18 cellular contexts compared by ENCODE assay signal in genomic region chr2:24576617-24577016, GRCh38.
A peak's percentile ranks its signal among the peaks of the same experiment; 100 is the strongest.
DNase-seq lines count a peak whose midpoint lies in the region; ATAC-seq and TF ChIP-seq lines count a peak whose summit lies in the region.
"Had no signal": no experiment of that assay in that cellular context is flagged by ENCODE, and none has a peak within 500 bp of the region (broad histone marks: within the 10 kb centered on the region; RNA-seq: fewer than 3 reads in every experiment).

No MANE protein-coding gene starts in this region.

- intact Hi-C loops in activated CD4-positive, alpha-beta T cell treated with anti-CD3 and anti-CD28 coated beads for 36 hours (cut with DNase I, micrococcal nuclease), result loop anchor here (1.0 to 5.0 kb wide), 11 partner anchors 11 to 466 kb away; partner anchors contain the start of genes CENPO (in 1 of the 2), DNAJC27 (in 1 of the 2), EFR3B (in 1 of the 2) and NCOA1 (in 1 of the 2)

- H3K27ac Mint-ChIP-seq in activated CD4-positive, alpha-beta T cell treated with anti-CD3 and anti-CD28 coated beads for 36 hours, result peak overlapping the region; percentile 80
- peak overlapping the region; percentile 36 for H3K27ac Mint-ChIP-seq in neural crest cell (ENCODE audit: unreplicated experiment)
- H3K27ac Mint-ChIP-seq in nephron progenitor cell, result no peak overlapping the region

- H3K4me3 Mint-ChIP-seq in activated CD4-positive, alpha-beta T cell treated with anti-CD3 and anti-CD28 coated beads for 36 hours, result peak overlapping the region; percentile 10
- no peak overlapping the region for H3K4me3 Mint-ChIP-seq in neural crest cell
- no peak overlapping the region for H3K4me3 Mint-ChIP-seq in nephron progenitor cell

- POLR2A ChIA-PET in activated CD4-positive, alpha-beta T cell treated with anti-CD3 and anti-CD28 coated beads for 36 hours (lab: Charles Lee), result no interaction called here

- DNase-seq in activated CD4-positive, alpha-beta T cell treated with anti-CD3 and anti-CD28 coated beads for 36 hours, result no peak
- DNase-seq in activated CD4-positive, alpha-beta T cell treated with anti-CD3 and anti-CD28 coated beads for 1 hour, result no peak
- DNase-seq in MV-4-11 (lab: John Stamatoyannopoulos, UW) (peak; percentile 21), neural crest cell (ENCODE audit: low read depth, low spot score) (no peak), nephron progenitor cell (no peak), NCI-H187 treated with DMSO at 0.1 percent for 48 hours (lab: John Stamatoyannopoulos, UW) (no peak), NCI-H2081 treated with DMSO at 0.1 percent for 48 hours (lab: John Stamatoyannopoulos, UW) (no peak)
- DNase-seq: activated CD8-positive, alpha-beta memory T cell treated with anti-CD3 and anti-CD28 coated beads, Interleukin-2, amount 50 U/mL, for 4 hours; brain microvascular endothelial cell; COR-L47; effector memory CD4-positive, alpha-beta T cell; mesendoderm; NCI-H1436; NCI-H748 treated with DMSO at 0.1 percent for 48 hours; transverse colon had no signal

- peaks cover 18% of the 10 kb centered on the region for H3K36me3 Mint-ChIP-seq in activated CD4-positive, alpha-beta T cell treated with anti-CD3 and anti-CD28 coated beads for 36 hours (ENCODE audit: low read depth)
- peaks cover 12% of the 10 kb centered on the region for H3K36me3 Mint-ChIP-seq in neural crest cell (ENCODE audit: low read depth)
- peaks cover 12% of the 10 kb centered on the region for H3K36me3 Mint-ChIP-seq in nephron progenitor cell (ENCODE audit: low read depth)

- peak; percentile 39 for ATAC-seq in activated CD4-positive, alpha-beta T cell treated with anti-CD3 and anti-CD28 coated beads for 36 hours
- peak; percentile 54 for ATAC-seq in GM21786 (IDR thresholded peaks at IDR 0.05; ENCODE audit: unreplicated experiment)
- ATAC-seq: HCT116, Right ventricle myocardium inferior had no signal

- H3K27me3 Mint-ChIP-seq in activated CD4-positive, alpha-beta T cell treated with anti-CD3 and anti-CD28 coated beads for 36 hours, result no peaks in the 10 kb centered on the region
- no peaks in the 10 kb centered on the region for H3K27me3 Mint-ChIP-seq in neural crest cell (ENCODE audit: low read depth)
- H3K27me3 Mint-ChIP-seq in nephron progenitor cell (ENCODE audit: low read depth, poor library complexity), result no peaks in the 10 kb centered on the region

- H3K4me1 Mint-ChIP-seq in activated CD4-positive, alpha-beta T cell treated with anti-CD3 and anti-CD28 coated beads for 36 hours, result peaks cover 83% of the 10 kb centered on the region
- H3K4me1 Mint-ChIP-seq in neural crest cell (peaks cover 36% of the 10 kb centered on the region), nephron progenitor cell (peaks cover 10% of the 10 kb centered on the region)

- TF ChIP-seq CTCF in neural crest cell (conservative IDR thresholded peaks at IDR 0.05), result no peak
- TF ChIP-seq CTCF in nephron progenitor cell (IDR thresholded peaks at IDR 0.05), result no peak

- CTCF ChIA-PET in activated CD4-positive, alpha-beta T cell treated with anti-CD3 and anti-CD28 coated beads for 36 hours (lab: Charles Lee), result no interaction called here

- no peaks in the 10 kb centered on the region for H3K9me3 Mint-ChIP-seq in activated CD4-positive, alpha-beta T cell treated with anti-CD3 and anti-CD28 coated beads for 36 hours (ENCODE audit: low read depth)
- H3K9me3 Mint-ChIP-seq in neural crest cell, result peaks cover 4% of the 10 kb centered on the region
- peaks cover 5% of the 10 kb centered on the region for H3K9me3 Mint-ChIP-seq in nephron progenitor cell
